ENCODE assay signal across 10 cellular contexts in genomic region chr2:113116100-113116958, GRCh38. TPM values are rescaled to one million over a fixed set of nuclear protein-coding genes. Genes with fewer than 3 reads are reported as not detected.
DNase-seq lines count a peak whose midpoint lies in the region; ATAC-seq and TF ChIP-seq lines count a peak whose summit lies in the region.
"Had no signal": no experiment of that assay in that cellular context is flagged by ENCODE, and none has a peak within 500 bp of the region (broad histone marks: within the 10 kb centered on the region; RNA-seq: fewer than 3 reads in every experiment).

No MANE protein-coding gene starts in this region.

- H3K36me3 Mint-ChIP-seq in activated T-cell treated with anti-CD3 and anti-CD28 coated beads, Interleukin-2, amount 50 U/mL, for 72 hours (ENCODE audit: insufficient read depth in 2 of 2), result peaks cover 0 to 2% of the 10 kb centered on the region in 2 donors

- peaks cover 84 to 97% of the 10 kb centered on the region in 2 experiments for H3K4me1 ChIP-seq in neutrophil (ENCODE audit: control insufficient read depth in 1 of 2, insufficient read depth in 1 of 2, low read depth in 1 of 2, low read length in 1 of 2)

- peak; percentile 65 for ATAC-seq in GM18868 (IDR thresholded peaks at IDR 0.05; ENCODE audit: unreplicated experiment)
- ATAC-seq in HG03135 (IDR thresholded peaks at IDR 0.05; ENCODE audit: unreplicated experiment), result peak; percentile 50
- ATAC-seq in activated T-cell treated with anti-CD3 and anti-CD28 coated beads, Interleukin-2, amount 50 U/mL, for 72 hours (replicated peaks in 1 of 2), result peak; percentile 3 to 18
- ATAC-seq in GM21825 (IDR thresholded peaks at IDR 0.05; ENCODE audit: unreplicated experiment), result no peak

- peak in 1 of 2 donors; percentile 26 for DNase-seq in activated T-cell treated with anti-CD3 and anti-CD28 coated beads, Interleukin-2, amount 50 U/mL, for 72 hours
- DNase-seq in anterior cingulate cortex (lab: John Stamatoyannopoulos, UW), result no peak
- DNase-seq in HuH-7.5 (ENCODE audit: low spot score), result no peak
- DNase-seq: Peyer's patch had no signal

- no peaks in the 10 kb centered on the region for H3K9me3 Mint-ChIP-seq in activated T-cell treated with anti-CD3 and anti-CD28 coated beads, Interleukin-2, amount 50 U/mL, for 72 hours

- H3K27me3 ChIP-seq in neutrophil, result no peaks in the 10 kb centered on the region
- H3K27me3 ChIP-seq: Peyer's patch had no signal

- TF ChIP-seq CTCF in neutrophil (IDR thresholded peaks at IDR 0.05), result no peak

- H3K4me3 ChIP-seq in neutrophil (ENCODE audit: low read depth in 1 of 2, low read length in 1 of 2), result peak overlapping the region in 1 of 2 experiments; percentile 31
- H3K4me3 ChIP-seq: Peyer's patch had no signal

- H3K27ac Mint-ChIP-seq in activated T-cell treated with anti-CD3 and anti-CD28 coated beads, Interleukin-2, amount 50 U/mL, for 72 hours, result peak overlapping the region; percentile 90

- peak overlapping the region; percentile 83 for H3K27ac ChIP-seq in neutrophil

- H3K36me3 ChIP-seq in neutrophil, result no peaks in the 10 kb centered on the region
- H3K36me3 ChIP-seq: Peyer's patch had no signal

- H3K27me3 Mint-ChIP-seq in activated T-cell treated with anti-CD3 and anti-CD28 coated beads, Interleukin-2, amount 50 U/mL, for 72 hours (ENCODE audit: low read depth), result peaks cover 8% of the 10 kb centered on the region

- peak overlapping the region; percentile 56 to 73 for H3K4me3 Mint-ChIP-seq in activated T-cell treated with anti-CD3 and anti-CD28 coated beads, Interleukin-2, amount 50 U/mL, for 72 hours

- peaks cover 12% of the 10 kb centered on the region for H3K4me1 Mint-ChIP-seq in activated T-cell treated with anti-CD3 and anti-CD28 coated beads, Interleukin-2, amount 50 U/mL, for 72 hours (ENCODE audit: low read depth)

- no peaks in the 10 kb centered on the region for H3K9me3 ChIP-seq in neutrophil
- H3K9me3 ChIP-seq: Peyer's patch had no signal

RNA-seq across cellular contexts. Expression of gene IL1RN, which starts 11.1 kb away (rescaled TPM):
- total RNA-seq in activated T-cell treated with anti-CD3 and anti-CD28 coated beads, Interleukin-2, amount 50 U/mL, for 72 hours, result 10 to 100 TPM; 18.5 to 44.3 TPM
- total RNA-seq: skeletal muscle tissue had no signal

RNA-seq across cellular contexts. Expression of gene IL1F10, which starts 48.6 kb away (rescaled TPM):
- total RNA-seq in activated T-cell treated with anti-CD3 and anti-CD28 coated beads, Interleukin-2, amount 50 U/mL, for 72 hours, result not detected
- total RNA-seq: liver, Peyer's patch, skeletal muscle tissue had no signal

RNA-seq across cellular contexts. Expression of gene IL36RN, which starts 57.3 kb away (rescaled TPM):
- not detected for total RNA-seq in activated T-cell treated with anti-CD3 and anti-CD28 coated beads, Interleukin-2, amount 50 U/mL, for 72 hours
- total RNA-seq: liver, Peyer's patch, skeletal muscle tissue had no signal

RNA-seq across cellular contexts. Expression of gene PSD4, which starts 57.4 kb away (rescaled TPM):
- 100 to 1,000 TPM; 174 to 200 TPM for total RNA-seq in activated T-cell treated with anti-CD3 and anti-CD28 coated beads, Interleukin-2, amount 50 U/mL, for 72 hours
